22 cellular contexts compared by ENCODE assay signal in the genomic region with DNA sequence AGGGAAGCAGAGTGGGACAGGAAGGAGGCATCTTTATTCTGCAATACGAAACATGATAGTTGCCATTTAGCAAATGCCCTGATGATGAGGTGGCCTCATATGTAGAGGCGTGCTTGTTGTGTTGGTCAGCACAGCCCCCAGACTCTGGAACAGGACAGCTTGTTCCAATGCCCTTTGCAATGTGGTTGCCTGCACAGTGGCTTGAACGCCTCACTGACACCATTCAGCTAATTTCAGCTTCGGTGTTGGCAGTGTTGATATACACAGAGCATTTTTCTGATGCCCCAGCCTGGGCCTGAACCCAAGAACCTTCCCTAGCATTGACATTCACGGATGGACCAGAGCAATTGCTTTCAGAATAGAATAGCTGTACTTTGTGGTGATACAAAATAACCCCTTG.
"Had no signal": no experiment of that assay in that cellular context is flagged by ENCODE, and none has a peak within 500 bp of the region (broad histone marks: within the 10 kb centered on the region; RNA-seq: fewer than 3 reads in every experiment).

No MANE protein-coding gene starts in this region.

- H3K4me1 ChIP-seq: parathyroid adenoma, thyroid gland, upper lobe of right lung had no signal

- H3K27ac ChIP-seq: coronary artery, parathyroid adenoma, thyroid gland, upper lobe of right lung, VCaP had no signal

- H3K36me3 ChIP-seq: thyroid gland, upper lobe of right lung had no signal

- DNase-seq: activated CD4-positive, alpha-beta memory T cell treated with anti-CD3 and anti-CD28 coated beads, Interleukin-2, amount 10 ng/mL, durations not matched to agents 7 days and 5 days; activated CD4-positive, alpha-beta T cell treated with anti-CD3 and anti-CD28 coated beads, Interleukin-2, amount 10 ng/mL, durations not matched to agents 24 days and 14 days; activated effector memory CD4-positive, alpha-beta T cell treated with Interleukin-2 at 50 U/mL for 16 hours; activated naive CD4-positive, alpha-beta T cell treated with anti-CD3 and anti-CD28 coated beads for 36 hours; activated T-cell treated with anti-CD3 and anti-CD28 coated beads, Interleukin-2, amount 50 U/mL, for 72 hours; cerebellar nuclear complex; endodermal cell; hippocampal formation; mesenchymal stem cell; mucosa of descending colon; nephron progenitor cell; stimulated activated CD4-positive, alpha-beta T cell treated with anti-CD3 and anti-CD28 coated beads, Interleukin-2, amount 100 ng/mL, for 48 hours; stimulated activated CD8-positive, alpha-beta memory T cell treated with anti-CD3 and anti-CD28 coated beads, Interleukin-4, amount 100 ng/mL, for 48 hours; stimulated activated naive B cell treated with anti-CD40 and anti-IgM and Interleukin-4, amounts not matched to agents 10 μg/mL and 1 μg/mL and 100 μg/mL, for 72 hours; T-helper 2 cell; thyroid gland; upper lobe of right lung had no signal

- ATAC-seq: activated CD4-positive, CD25-positive, alpha-beta regulatory T cell treated with anti-CD3 and anti-CD28 coated beads, Interleukin-2, amount 50 U/mL, for 24 hours; activated T-cell treated with anti-CD3 and anti-CD28 coated beads, Interleukin-2, amount 50 U/mL, for 72 hours; mucosa of descending colon; sciatic nerve; stimulated activated naive B cell treated with anti-CD40 and anti-IgM and Interleukin-4, amounts not matched to agents 10 μg/mL and 1 μg/mL and 100 μg/mL, for 72 hours; upper lobe of right lung had no signal

- H3K9me3 ChIP-seq: mucosa of descending colon, thyroid gland, upper lobe of right lung had no signal

- H3K4me3 ChIP-seq: coronary artery, mucosa of descending colon, thyroid gland, upper lobe of right lung had no signal

- H3K27me3 ChIP-seq: thyroid gland, upper lobe of right lung had no signal
